ENCODE assay signal across 1 cellular context in the genomic region with DNA sequence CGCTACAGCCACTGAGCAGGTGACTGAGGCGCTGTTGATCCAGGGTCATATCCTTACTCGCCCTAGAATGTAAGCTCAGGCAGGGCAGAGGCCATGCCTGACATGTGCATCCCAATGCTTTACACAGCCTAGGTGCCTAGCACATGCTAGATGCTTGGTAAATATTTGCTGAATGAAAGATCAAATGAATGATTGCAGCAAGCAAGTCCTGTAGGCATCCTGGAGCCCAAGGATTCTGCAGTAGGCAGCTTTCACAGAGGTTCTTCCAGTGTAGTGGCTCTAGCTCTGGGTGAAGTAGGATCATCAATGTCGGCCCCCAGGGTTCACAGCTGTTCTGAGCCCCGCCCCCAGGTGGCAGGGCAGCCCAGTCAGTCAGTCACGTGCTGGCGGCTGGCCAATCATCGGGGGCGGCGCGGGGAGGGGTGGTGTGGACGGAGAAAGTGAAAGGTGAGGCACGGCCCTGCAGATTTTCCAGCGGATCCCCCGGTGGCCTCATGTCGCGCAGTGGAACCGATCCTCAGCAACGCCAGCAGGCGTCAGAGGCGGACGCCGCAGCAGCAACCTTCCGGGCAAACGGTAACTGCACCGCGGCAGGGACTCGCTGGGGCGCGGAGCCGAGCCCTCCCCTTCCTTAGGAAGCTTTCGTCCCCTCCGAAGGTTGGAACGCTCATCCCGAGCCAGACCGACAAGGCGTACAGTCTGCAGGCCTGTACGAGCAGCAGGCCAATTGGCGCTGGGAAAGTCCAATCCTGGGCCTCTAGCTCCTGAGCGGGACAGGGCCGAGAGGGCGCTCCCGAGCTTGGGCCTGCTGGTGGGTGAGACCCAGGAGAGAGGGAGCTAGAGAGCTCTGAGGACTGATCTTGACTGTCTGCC.
A peak's percentile ranks its signal among the peaks of the same experiment; 100 is the strongest.
TF ChIP-seq lines count a peak whose summit lies in the region.

GALT (plus strand) TSS at position 465 of the 873 bp plus-strand sequence; CDS start at position 495, 30 bp downstream.

TF ChIP-seq in SK-N-SH, 30 proteins besides CTCF, POLR2A, EP300 and RAD21 (continued from another document):
- TF ChIP-seq, protein P1, sequence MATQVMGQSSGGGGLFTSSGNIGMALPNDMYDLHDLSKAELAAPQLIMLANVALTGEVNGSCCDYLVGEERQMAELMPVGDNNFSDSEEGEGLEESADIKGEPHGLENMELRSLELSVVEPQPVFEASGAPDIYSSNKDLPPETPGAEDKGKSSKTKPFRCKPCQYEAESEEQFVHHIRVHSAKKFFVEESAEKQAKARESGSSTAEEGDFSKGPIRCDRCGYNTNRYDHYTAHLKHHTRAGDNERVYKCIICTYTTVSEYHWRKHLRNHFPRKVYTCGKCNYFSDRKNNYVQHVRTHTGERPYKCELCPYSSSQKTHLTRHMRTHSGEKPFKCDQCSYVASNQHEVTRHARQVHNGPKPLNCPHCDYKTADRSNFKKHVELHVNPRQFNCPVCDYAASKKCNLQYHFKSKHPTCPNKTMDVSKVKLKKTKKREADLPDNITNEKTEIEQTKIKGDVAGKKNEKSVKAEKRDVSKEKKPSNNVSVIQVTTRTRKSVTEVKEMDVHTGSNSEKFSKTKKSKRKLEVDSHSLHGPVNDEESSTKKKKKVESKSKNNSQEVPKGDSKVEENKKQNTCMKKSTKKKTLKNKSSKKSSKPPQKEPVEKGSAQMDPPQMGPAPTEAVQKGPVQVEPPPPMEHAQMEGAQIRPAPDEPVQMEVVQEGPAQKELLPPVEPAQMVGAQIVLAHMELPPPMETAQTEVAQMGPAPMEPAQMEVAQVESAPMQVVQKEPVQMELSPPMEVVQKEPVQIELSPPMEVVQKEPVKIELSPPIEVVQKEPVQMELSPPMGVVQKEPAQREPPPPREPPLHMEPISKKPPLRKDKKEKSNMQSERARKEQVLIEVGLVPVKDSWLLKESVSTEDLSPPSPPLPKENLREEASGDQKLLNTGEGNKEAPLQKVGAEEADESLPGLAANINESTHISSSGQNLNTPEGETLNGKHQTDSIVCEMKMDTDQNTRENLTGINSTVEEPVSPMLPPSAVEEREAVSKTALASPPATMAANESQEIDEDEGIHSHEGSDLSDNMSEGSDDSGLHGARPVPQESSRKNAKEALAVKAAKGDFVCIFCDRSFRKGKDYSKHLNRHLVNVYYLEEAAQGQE (IDR thresholded peaks at IDR 0.05; ENCODE audit: low read depth, low read length) = no peak
- TF ChIP-seq RXRA (IDR thresholded peaks at IDR 0.05; ENCODE audit: borderline replicate concordance, low read depth) (no peak), IRF3 (IDR thresholded peaks at IDR 0.05; ENCODE audit: low read depth, low read length) (peak; percentile 17; the same call in 1 of the 2 replicates), FOXJ3 (CRISPR knock-in tag; IDR thresholded peaks at IDR 0.05) (no peak), JUND (IDR thresholded peaks at IDR 0.05) (no peak), CHD2 (IDR thresholded peaks at IDR 0.05; ENCODE audit: low read length, partially characterized antibody) (no peak), FOXM1 (IDR thresholded peaks at IDR 0.05; ENCODE audit: low read depth) (no peak), SMC3 (IDR thresholded peaks at IDR 0.05; ENCODE audit: low read depth, low read length) (peak; percentile 5; the same call in 1 of the 2 replicates), RCOR1 (IDR thresholded peaks at IDR 0.05; ENCODE audit: low read length) (0 out of 2 replicates have a peak, but pooled peaks have one; percentile 24), RFX5 (IDR thresholded peaks at IDR 0.05; ENCODE audit: low read length) (no peak)
- TF ChIP-seq, protein P2, sequence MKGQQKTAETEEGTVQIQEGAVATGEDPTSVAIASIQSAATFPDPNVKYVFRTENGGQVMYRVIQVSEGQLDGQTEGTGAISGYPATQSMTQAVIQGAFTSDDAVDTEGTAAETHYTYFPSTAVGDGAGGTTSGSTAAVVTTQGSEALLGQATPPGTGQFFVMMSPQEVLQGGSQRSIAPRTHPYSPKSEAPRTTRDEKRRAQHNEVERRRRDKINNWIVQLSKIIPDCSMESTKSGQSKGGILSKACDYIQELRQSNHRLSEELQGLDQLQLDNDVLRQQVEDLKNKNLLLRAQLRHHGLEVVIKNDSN (IDR thresholded peaks at IDR 0.05; ENCODE audit: borderline replicate concordance, low read depth) = peak; percentile 98
- TF ChIP-seq, protein P3, sequence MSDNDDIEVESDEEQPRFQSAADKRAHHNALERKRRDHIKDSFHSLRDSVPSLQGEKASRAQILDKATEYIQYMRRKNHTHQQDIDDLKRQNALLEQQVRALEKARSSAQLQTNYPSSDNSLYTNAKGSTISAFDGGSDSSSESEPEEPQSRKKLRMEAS (IDR thresholded peaks at IDR 0.05; ENCODE audit: low read depth) = peak; percentile 71; the same call in 1 of the 2 replicates
